Comparison of ENCODE assay signal across 33 cellular contexts in genomic region chr12:12157424-12157823, GRCh38.
"Had no signal": no experiment of that assay in that cellular context is flagged by ENCODE, and none has a peak within 500 bp of the region (broad histone marks: within the 10 kb centered on the region; RNA-seq: fewer than 3 reads in every experiment).

No MANE protein-coding gene starts in this region.

- H3K4me1 ChIP-seq: Peyer's patch had no signal

- ATAC-seq: activated CD8-positive, alpha-beta T cell treated with anti-CD3 and anti-CD28 coated beads for 36 hours; activated T-cell treated with anti-CD3 and anti-CD28 coated beads, Interleukin-2, amount 50 U/mL, for 72 hours; activated T-helper 17 cell treated with anti-CD3 and anti-CD28 coated beads, Interleukin-2, amount 50 U/mL, for 72 hours; PC-3; SK-N-SH treated with all-trans-retinoic acid at 6 μM for 48 hours had no signal

- H3K9me3 Mint-ChIP-seq: activated CD8-positive, alpha-beta T cell treated with anti-CD3 and anti-CD28 coated beads for 36 hours; activated naive CD8-positive, alpha-beta T cell treated with anti-CD3 and anti-CD28 coated beads for 36 hours; activated T-cell treated with anti-CD3 and anti-CD28 coated beads, Interleukin-2, amount 50 U/mL, for 72 hours; activated T-helper 17 cell treated with anti-CD3 and anti-CD28 coated beads, Interleukin-2, amount 50 U/mL, for 72 hours; central memory CD8-positive, alpha-beta T cell had no signal

- H3K4me2 ChIP-seq: KMS-11 had no signal

- H3K27ac ChIP-seq: ascending aorta, cardiac muscle cell, KMS-11, Peyer's patch, WERI-Rb-1 had no signal

- H3K4me3 Mint-ChIP-seq: activated CD8-positive, alpha-beta T cell treated with anti-CD3 and anti-CD28 coated beads for 36 hours; activated naive CD8-positive, alpha-beta T cell treated with anti-CD3 and anti-CD28 coated beads for 36 hours; activated T-cell treated with anti-CD3 and anti-CD28 coated beads, Interleukin-2, amount 50 U/mL, for 72 hours; activated T-helper 17 cell treated with anti-CD3 and anti-CD28 coated beads, Interleukin-2, amount 50 U/mL, for 72 hours; central memory CD8-positive, alpha-beta T cell had no signal

- H3K9ac ChIP-seq: KMS-11 had no signal

- H3K27me3 Mint-ChIP-seq: activated CD8-positive, alpha-beta T cell treated with anti-CD3 and anti-CD28 coated beads for 36 hours; activated naive CD8-positive, alpha-beta T cell treated with anti-CD3 and anti-CD28 coated beads for 36 hours; activated T-helper 17 cell treated with anti-CD3 and anti-CD28 coated beads, Interleukin-2, amount 50 U/mL, for 72 hours had no signal

- H3K27me3 ChIP-seq: ascending aorta, cardiac muscle cell, Peyer's patch had no signal

- H3K27ac Mint-ChIP-seq: activated CD8-positive, alpha-beta T cell treated with anti-CD3 and anti-CD28 coated beads for 36 hours; activated naive CD8-positive, alpha-beta T cell treated with anti-CD3 and anti-CD28 coated beads for 36 hours; activated T-cell treated with anti-CD3 and anti-CD28 coated beads, Interleukin-2, amount 50 U/mL, for 72 hours; activated T-helper 17 cell treated with anti-CD3 and anti-CD28 coated beads, Interleukin-2, amount 50 U/mL, for 72 hours had no signal

- H3K36me3 ChIP-seq: ascending aorta had no signal

- H3K4me3 ChIP-seq: ascending aorta, cardiac muscle cell, Peyer's patch had no signal

- H3K36me3 Mint-ChIP-seq: activated naive CD8-positive, alpha-beta T cell treated with anti-CD3 and anti-CD28 coated beads for 36 hours had no signal

- H3K9me3 ChIP-seq: ascending aorta, Peyer's patch had no signal

- H3K4me1 Mint-ChIP-seq: activated naive CD8-positive, alpha-beta T cell treated with anti-CD3 and anti-CD28 coated beads for 36 hours; activated T-helper 17 cell treated with anti-CD3 and anti-CD28 coated beads, Interleukin-2, amount 50 U/mL, for 72 hours; central memory CD8-positive, alpha-beta T cell had no signal

- DNase-seq: activated CD4-positive, alpha-beta T cell treated with anti-CD3 and anti-CD28 coated beads for 1 hour; activated CD4-positive, alpha-beta T cell treated with anti-CD3 and anti-CD28 coated beads for 48 hours; activated CD4-positive, CD25-positive, alpha-beta regulatory T cell; activated CD8-positive, alpha-beta T cell treated with anti-CD3 and anti-CD28 coated beads for 36 hours; activated effector memory CD4-positive, alpha-beta T cell treated with anti-CD3 and anti-CD28 coated beads, Interleukin-2, amount 50 U/mL, for 16 hours; activated naive CD4-positive, alpha-beta T cell; activated naive CD4-positive, alpha-beta T cell treated with anti-CD3 and anti-CD28 coated beads, Interleukin-2, amount 50 U/mL, for 16 hours; activated naive CD8-positive, alpha-beta T cell treated with anti-CD3 and anti-CD28 coated beads for 36 hours; activated T-cell treated with anti-CD3 and anti-CD28 coated beads, Interleukin-2, amount 50 U/mL, for 1 hour; activated T-cell treated with anti-CD3 and anti-CD28 coated beads, Interleukin-2, amount 50 U/mL, for 72 hours; amygdala; NCI-H1105; NCI-H1436; NCI-H1694; NCI-H1930; NCI-H2081 treated with DMSO at 0.1 percent for 48 hours; NCI-H345; NCI-H524 treated with DMSO at 0.1 percent for 48 hours; NK-92 treated with Interleukin-12 subunit alpha and Interleukin-12 subunit beta, amount 100 ng/mL, for 24 hours; PC-3; Peyer's patch; RPMI8226; SHP77 treated with DMSO at 0.1 percent for 48 hours; SW 1271; T-helper 1 cell; T1000; WERI-Rb-1 had no signal
